In the genomic region with DNA sequence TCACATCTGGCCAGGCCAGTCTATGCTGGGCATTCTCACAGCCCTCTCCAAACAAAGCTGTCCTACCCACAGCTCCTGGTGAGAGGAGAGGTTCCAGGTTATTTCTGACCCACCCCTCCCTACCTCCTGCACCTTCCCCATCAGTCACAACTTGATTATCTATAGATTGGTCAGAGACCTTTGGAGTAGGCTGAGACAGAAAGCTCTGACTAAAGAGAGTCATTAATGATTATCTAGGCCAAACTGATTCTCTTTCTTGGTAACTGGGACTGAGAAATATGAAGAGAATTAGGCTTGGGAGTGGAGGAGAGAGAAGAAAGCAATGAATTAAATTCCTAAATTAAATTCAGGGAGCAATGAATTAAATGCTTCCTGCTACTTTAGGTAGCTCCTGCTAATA, we compare ENCODE assay signal across 1 cellular context.
TF ChIP-seq lines count a peak whose summit lies in the region.

No MANE protein-coding gene starts in this region.

TF ChIP-seq in H1, 55 proteins besides CTCF, POLR2A, EP300 and RAD21 (continued from another document):
- TF ChIP-seq, protein P1, sequence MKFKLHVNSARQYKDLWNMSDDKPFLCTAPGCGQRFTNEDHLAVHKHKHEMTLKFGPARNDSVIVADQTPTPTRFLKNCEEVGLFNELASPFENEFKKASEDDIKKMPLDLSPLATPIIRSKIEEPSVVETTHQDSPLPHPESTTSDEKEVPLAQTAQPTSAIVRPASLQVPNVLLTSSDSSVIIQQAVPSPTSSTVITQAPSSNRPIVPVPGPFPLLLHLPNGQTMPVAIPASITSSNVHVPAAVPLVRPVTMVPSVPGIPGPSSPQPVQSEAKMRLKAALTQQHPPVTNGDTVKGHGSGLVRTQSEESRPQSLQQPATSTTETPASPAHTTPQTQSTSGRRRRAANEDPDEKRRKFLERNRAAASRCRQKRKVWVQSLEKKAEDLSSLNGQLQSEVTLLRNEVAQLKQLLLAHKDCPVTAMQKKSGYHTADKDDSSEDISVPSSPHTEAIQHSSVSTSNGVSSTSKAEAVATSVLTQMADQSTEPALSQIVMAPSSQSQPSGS (IDR thresholded peaks at IDR 0.05; ENCODE audit: low read length) = no peak
- TF ChIP-seq SP1 (IDR thresholded peaks at IDR 0.05; ENCODE audit: low read depth, low read length) (no peak), CHD1 (IDR thresholded peaks at IDR 0.05; ENCODE audit: low read depth, low read length) (no peak), CREB1 (IDR thresholded peaks at IDR 0.05) (no peak), CTBP2 (IDR thresholded peaks at IDR 0.05; ENCODE audit: borderline replicate concordance, insufficient read depth, insufficient read length, low read length) (no peak), ZNF274 (IDR thresholded peaks at IDR 0.05; ENCODE audit: borderline replicate concordance, extremely low read depth, low read length) (no peak)
TF ChIP-seq in H1: peak in this region for 0.
